Comparison of ENCODE assay signal across 8 cellular contexts in the genomic region with DNA sequence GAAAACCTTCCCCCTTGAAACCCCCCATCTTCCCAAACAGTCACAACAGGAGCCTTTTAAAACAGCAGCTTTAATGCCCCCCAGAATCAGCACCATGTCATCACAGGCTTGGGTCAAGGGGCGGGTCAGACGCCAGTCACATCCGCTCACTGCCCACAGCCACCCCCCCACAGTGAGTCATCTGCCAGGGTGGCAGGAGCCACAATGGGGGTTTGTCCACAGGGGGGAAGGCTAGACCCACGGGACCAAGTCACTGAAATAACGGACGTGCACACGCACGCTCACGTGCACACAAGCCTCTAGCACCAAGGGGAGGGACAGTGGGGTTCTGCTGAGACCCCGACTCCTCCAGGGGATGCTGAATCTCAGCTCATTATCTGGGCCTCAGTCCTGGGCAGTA. TPM values are rescaled to one million over a fixed set of nuclear protein-coding genes. Genes with fewer than 3 reads are reported as not detected.
DNase-seq lines count a peak whose midpoint lies in the region; ATAC-seq and TF ChIP-seq lines count a peak whose summit lies in the region.

No MANE protein-coding gene starts in this region.

- peaks cover 71% of the 10 kb centered on the region for H3K4me1 ChIP-seq in ACC112 (ENCODE audit: control insufficient read depth, insufficient read depth, low read length, unreplicated experiment)
- H3K4me1 ChIP-seq in upper lobe of right lung = peaks cover 15% of the 10 kb centered on the region

- H3K4me3 ChIP-seq in ACC112 (ENCODE audit: low read depth, low read length) (no peak overlapping the region; the same call in 1 of the 2 replicates), upper lobe of right lung (no peak overlapping the region)

- no peaks in the 10 kb centered on the region for H3K36me3 Mint-ChIP-seq in activated T-cell treated with anti-CD3 and anti-CD28 coated beads, Interleukin-2, amount 50 U/mL, for 72 hours (ENCODE audit: insufficient read depth in 2 of 2)

- H3K9me3 Mint-ChIP-seq in activated T-cell treated with anti-CD3 and anti-CD28 coated beads, Interleukin-2, amount 50 U/mL, for 72 hours = no peaks in the 10 kb centered on the region

- intact Hi-C loops in upper lobe of right lung (cut with DNase I) = no loop called here

- H3K27me3 Mint-ChIP-seq in activated T-cell treated with anti-CD3 and anti-CD28 coated beads, Interleukin-2, amount 50 U/mL, for 72 hours (ENCODE audit: low read depth) = peaks cover 9% of the 10 kb centered on the region

- DNase-seq in HS-27A (ENCODE audit: low read depth) (peak; percentile 79), kidney tubule cell (ENCODE audit: low spot score) (peak; percentile 80), upper lobe of right lung (peak; percentile 87), NCI-H526 treated with DMSO at 0.1 percent for 48 hours (lab: John Stamatoyannopoulos, UW) (no peak)
- peak; percentile 50 to 68 for DNase-seq in activated T-cell treated with anti-CD3 and anti-CD28 coated beads, Interleukin-2, amount 50 U/mL, for 72 hours

- ATAC-seq in activated T-cell treated with anti-CD3 and anti-CD28 coated beads, Interleukin-2, amount 50 U/mL, for 72 hours (replicated peaks in 1 of 2) = peak; percentile 45 to 78
- ATAC-seq in upper lobe of right lung (peak; percentile 72), HG02884 (IDR thresholded peaks at IDR 0.05; ENCODE audit: unreplicated experiment) (no peak), HG03095 (IDR thresholded peaks at IDR 0.05; ENCODE audit: unreplicated experiment) (no peak)

- peaks cover 7% of the 10 kb centered on the region for H3K4me1 Mint-ChIP-seq in activated T-cell treated with anti-CD3 and anti-CD28 coated beads, Interleukin-2, amount 50 U/mL, for 72 hours (ENCODE audit: low read depth)

- no peak for TF ChIP-seq CTCF in upper lobe of right lung (IDR thresholded peaks at IDR 0.05)

- H3K9me3 ChIP-seq in upper lobe of right lung = no peaks in the 10 kb centered on the region

- no peak overlapping the region for H3K27ac Mint-ChIP-seq in activated T-cell treated with anti-CD3 and anti-CD28 coated beads, Interleukin-2, amount 50 U/mL, for 72 hours

- H2AFZ ChIP-seq in ACC112 (ENCODE audit: low read length, unreplicated experiment) = no peak overlapping the region

- H3K27me3 ChIP-seq in ACC112 (ENCODE audit: insufficient read depth, low read length) = no peaks in the 10 kb centered on the region
- no peaks in the 10 kb centered on the region for H3K27me3 ChIP-seq in upper lobe of right lung

- peak overlapping the region; percentile 84 for H3K27ac ChIP-seq in ACC112 (ENCODE audit: low read depth, low read length)
- H3K27ac ChIP-seq in upper lobe of right lung = no peak overlapping the region

- H3K79me2 ChIP-seq in ACC112 (ENCODE audit: control insufficient read depth, insufficient read depth, low read length, unreplicated experiment) = peaks cover 2% of the 10 kb centered on the region

- H3K4me3 Mint-ChIP-seq in activated T-cell treated with anti-CD3 and anti-CD28 coated beads, Interleukin-2, amount 50 U/mL, for 72 hours = peak overlapping the region in 1 of 2 donors; percentile 23

- H3K36me3 ChIP-seq in ACC112 (ENCODE audit: insufficient read depth, low read length) (no peaks in the 10 kb centered on the region), upper lobe of right lung (no peaks in the 10 kb centered on the region)

RNA-seq across cellular contexts. Expression of a gene that starts 0.4 kb away (rescaled TPM):
- not detected for total RNA-seq in activated T-cell treated with anti-CD3 and anti-CD28 coated beads, Interleukin-2, amount 50 U/mL, for 72 hours
- total RNA-seq in upper lobe of right lung = not detected

RNA-seq across cellular contexts. Expression of a gene that starts 7.4 kb away (rescaled TPM):
- 10 to 100 TPM in 1 of 2 donors, 1 to 10 TPM in 1; 8.5 to 18.0 TPM for total RNA-seq in activated T-cell treated with anti-CD3 and anti-CD28 coated beads, Interleukin-2, amount 50 U/mL, for 72 hours
- 11.0 TPM for total RNA-seq in upper lobe of right lung

RNA-seq across cellular contexts. Expression of a gene that starts 31.1 kb away (rescaled TPM):
- 1 to 10 TPM; 4.4 to 5.3 TPM for total RNA-seq in activated T-cell treated with anti-CD3 and anti-CD28 coated beads, Interleukin-2, amount 50 U/mL, for 72 hours
- total RNA-seq in upper lobe of right lung = 3.7 TPM

RNA-seq across cellular contexts. Expression of a gene that starts 45.4 kb away (rescaled TPM):
- 100 to 1,000 TPM; 205 to 228 TPM for total RNA-seq in activated T-cell treated with anti-CD3 and anti-CD28 coated beads, Interleukin-2, amount 50 U/mL, for 72 hours
- 126 TPM for total RNA-seq in upper lobe of right lung

RNA-seq across cellular contexts. Expression of a gene that starts 57.5 kb away (rescaled TPM):
- not detected for total RNA-seq in activated T-cell treated with anti-CD3 and anti-CD28 coated beads, Interleukin-2, amount 50 U/mL, for 72 hours
- not detected for total RNA-seq in upper lobe of right lung

Comparison
In these comparisons a context has a peak if more than half of its experiments do, and no peak if none do; other contexts are left out.
1. ATAC-seq: peak in activated T-cell treated with anti-CD3 and anti-CD28 coated beads, Interleukin-2, amount 50 U/mL, for 72 hours (2 of 2) and upper lobe of right lung (single experiment); none in HG02884 (single experiment) and HG03095 (single experiment).